In the genomic region with DNA sequence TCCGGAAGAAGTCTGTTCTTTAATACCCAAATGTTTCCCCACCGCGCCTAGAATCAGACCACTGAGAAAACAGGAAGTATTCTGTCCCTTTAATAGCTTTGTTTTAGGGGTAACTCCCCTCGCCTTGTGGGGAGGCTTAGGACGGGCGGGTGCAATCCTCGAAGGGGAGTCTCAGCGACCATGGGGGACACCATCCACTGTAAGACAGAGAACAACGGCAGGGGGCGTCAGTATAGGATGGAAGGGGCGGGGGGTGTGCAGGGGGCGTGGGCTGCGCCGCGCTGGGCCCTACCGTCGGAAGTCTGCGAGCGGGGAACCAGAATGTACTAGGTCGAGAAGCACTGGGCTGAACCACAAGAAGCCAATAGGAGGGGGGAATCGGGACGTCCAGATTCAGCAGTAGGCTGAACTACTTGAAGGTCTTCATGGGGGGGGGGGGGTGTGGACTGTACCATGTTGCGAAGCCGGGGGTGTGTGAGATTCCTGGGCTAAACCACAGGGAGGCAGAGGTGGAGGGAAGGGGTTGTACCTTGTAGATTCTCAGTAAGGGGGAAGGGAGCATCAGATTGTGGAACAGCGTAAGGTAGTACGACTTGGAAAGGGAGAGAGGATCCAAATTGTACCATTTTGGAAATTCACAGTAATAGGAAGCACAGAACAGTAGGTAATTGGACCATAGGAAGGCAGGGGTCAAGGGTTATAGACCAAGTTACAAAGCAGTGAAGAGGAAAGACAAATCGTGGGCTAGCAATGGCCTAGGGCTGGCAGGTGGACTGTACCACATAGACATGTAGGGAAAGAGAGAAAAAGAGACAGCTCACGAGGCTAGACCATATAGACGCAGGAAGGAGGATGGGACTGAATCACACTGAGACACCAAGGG, we compare ENCODE assay signal across 8 cellular contexts. TPM values are rescaled to one million over a fixed set of nuclear protein-coding genes. Genes with fewer than 3 reads are reported as not detected.
DNase-seq lines count a peak whose midpoint lies in the region; ATAC-seq and TF ChIP-seq lines count a peak whose summit lies in the region.

No MANE protein-coding gene starts in this region.

- CTCF ChIA-PET in WTC11 (lab: Charles Lee), result interaction anchor here (1.6 kb wide), 1 partner anchor 175 kb away, joined by 4 read pairs; no protein-coding TSS in a partner anchor

- no peaks in the 10 kb centered on the region for H3K9me3 Mint-ChIP-seq in WTC11

- POLR2A ChIA-PET in WTC11 (lab: Charles Lee), result interaction anchor here (1.2 kb wide), 1 partner anchor 101 kb away, joined by 3 read pairs; no protein-coding TSS in a partner anchor

- ATAC-seq in GM18505 (IDR thresholded peaks at IDR 0.05; ENCODE audit: unreplicated experiment) (peak; percentile 18), HG03103 (IDR thresholded peaks at IDR 0.05; ENCODE audit: low read depth, unreplicated experiment) (peak; percentile 5), WTC11 (peak; percentile 25)

- DNase-seq in NCI-H2196 treated with DMSO at 0.1 percent for 48 hours (lab: John Stamatoyannopoulos, UW; ENCODE audit: unreplicated experiment) (peak; percentile 95), WTC11 (ENCODE audit: low spot score) (peak; percentile 85), caudate nucleus (lab: John Stamatoyannopoulos, UW) (peak; percentile 25 to 98 (median 84)), islet precursor cell (peak; percentile 93)
- peak; percentile 59 to 61 for DNase-seq in stimulated activated CD4-positive, alpha-beta T cell treated with anti-CD3 and anti-CD28 coated beads, Interleukin-12 subunit alpha, Interleukin-12 subunit beta, amount 100 ng/mL, for 24 hours (ENCODE audit: low read depth in 2 of 2)

- peak overlapping the region; percentile 98 for H3K27ac Mint-ChIP-seq in WTC11

- H3K27ac ChIP-seq in 22Rv1 (peak overlapping the region; percentile 100), caudate nucleus (ENCODE audit: low read depth, low read length) (peak overlapping the region; percentile 99)

- H3K4me1 Mint-ChIP-seq in WTC11, result peaks cover 38% of the 10 kb centered on the region

- H3K27me3 Mint-ChIP-seq in WTC11 (ENCODE audit: low read depth), result peaks cover 15% of the 10 kb centered on the region

- peaks cover 9% of the 10 kb centered on the region; the same call in 1 of the 2 replicates for H3K36me3 Mint-ChIP-seq in WTC11

- peak; percentile 15; the same call in 1 of the 2 replicates for TF ChIP-seq CTCF in 22Rv1 (IDR thresholded peaks at IDR 0.05)
- TF ChIP-seq CTCF in WTC11 (IDR thresholded peaks at IDR 0.05), result no peak

- TF ChIP-seq POLR2A in GM18505 (IDR thresholded peaks at IDR 0.05; ENCODE audit: borderline replicate concordance, extremely low read depth, insufficient read depth, insufficient read length), result peak; percentile 42

- H3K4me3 Mint-ChIP-seq in WTC11, result peak overlapping the region; percentile 81

TF ChIP-seq in WTC11, 78 proteins besides CTCF, POLR2A, EP300 and RAD21:
- TF ChIP-seq ZNF219 (CRISPR knock-in tag; IDR thresholded peaks at IDR 0.05; ENCODE audit: borderline replicate concordance) (no peak), TEAD4 (CRISPR knock-in tag; IDR thresholded peaks at IDR 0.05) (peak; percentile 3; the same call in 1 of the 2 replicates)
TF ChIP-seq in WTC11: peak in this region for 1.

RNA-seq across cellular contexts. Expression of gene DBP, which starts 1.0 kb away (rescaled TPM):
- 10.5 to 12.0 TPM (median 11.4 TPM) in 3 replicates for total RNA-seq in WTC11 (2021)

RNA-seq across cellular contexts. Expression of gene CA11, which starts 7.8 kb away (rescaled TPM):
- total RNA-seq in WTC11 (2021), result 41.4 to 53.7 TPM (median 47.5 TPM) in 3 replicates

RNA-seq across cellular contexts. Expression of gene SPHK2, which starts 18.9 kb away (rescaled TPM):
- total RNA-seq in WTC11 (2021), result 46.7 to 64.6 TPM (median 48.4 TPM) in 3 replicates

RNA-seq across cellular contexts. Expression of gene RPL18, which starts 19.2 kb away (rescaled TPM):
- 1,712 to 1,987 TPM (median 1,909 TPM) in 3 replicates for total RNA-seq in WTC11 (2021)

RNA-seq across cellular contexts. Expression of gene FAM83E, which starts 23.3 kb away (rescaled TPM):
- 6.6 to 8.8 TPM (median 6.8 TPM) in 3 replicates for total RNA-seq in WTC11 (2021)

Comparison
In these comparisons a context has a peak if more than half of its experiments do, and no peak if none do; other contexts are left out.
1. Peak in every context shown above with its lines: DNase-seq, ATAC-seq and H3K27ac ChIP-seq.